Comparison of ENCODE assay signal across 12 cellular contexts in the genomic region with DNA sequence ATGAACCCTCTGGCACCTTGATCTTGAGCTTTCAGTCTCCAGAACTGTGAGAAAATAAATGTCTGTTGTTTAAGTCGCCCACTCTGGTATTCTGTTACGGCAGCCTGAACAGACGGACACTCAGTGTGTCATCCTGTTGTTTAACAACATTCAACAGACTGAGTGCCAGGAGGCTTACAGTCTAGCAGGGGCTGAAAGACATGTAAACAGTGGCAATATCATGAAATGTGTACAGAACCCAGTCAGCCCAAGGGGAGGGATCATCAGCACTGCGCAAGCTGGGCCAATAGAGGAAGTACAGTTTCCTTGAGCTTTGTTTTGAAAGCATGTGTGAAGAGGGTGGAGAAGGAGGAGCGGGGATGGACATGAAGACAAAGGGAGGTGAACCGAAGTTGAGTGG. TPM values are rescaled to one million over a fixed set of nuclear protein-coding genes. Genes with fewer than 3 reads are reported as not detected.
DNase-seq lines count a peak whose midpoint lies in the region; ATAC-seq, FAIRE-seq and TF ChIP-seq lines count a peak whose summit lies in the region.
"Had no signal": no experiment of that assay in that cellular context is flagged by ENCODE, and none has a peak within 500 bp of the region (broad histone marks: within the 10 kb centered on the region; RNA-seq: fewer than 3 reads in every experiment).

No MANE protein-coding gene starts in this region.

- no peak overlapping the region for H3K27ac ChIP-seq in CD4-positive, alpha-beta memory T cell (ENCODE audit: low read depth, low read length)
- no peak overlapping the region for H3K27ac ChIP-seq in naive thymus-derived CD4-positive, alpha-beta T cell (ENCODE audit: low read depth, low read length)
- H3K27ac ChIP-seq: body of pancreas, epithelial cell of prostate had no signal

- CTCF ChIA-PET in CD4-positive, alpha-beta memory T cell (lab: Charles Lee; ENCODE audit: partially characterized antibody), result interaction anchor here (1.1 to 1.7 kb wide), 2 partner anchors 12 to 87 kb away, joined by 3 read pairs; no protein-coding TSS in a partner anchor
- CTCF ChIA-PET in naive thymus-derived CD4-positive, alpha-beta T cell (lab: Charles Lee), result no interaction called here

- peaks cover 40 to 55% (median 43%) of the 10 kb centered on the region in 4 donors for H3K4me1 Mint-ChIP-seq in CD4-positive, alpha-beta memory T cell
- peaks cover 28 to 79% (median 68%) of the 10 kb centered on the region in 7 donors for H3K4me1 Mint-ChIP-seq in naive thymus-derived CD4-positive, alpha-beta T cell

- peak overlapping the region in 6 of 7 donors; percentile 1 to 94 (median 35) for H3K27ac Mint-ChIP-seq in CD4-positive, alpha-beta memory T cell
- peak overlapping the region in 8 of 9 donors; percentile 6 to 75 (median 62) for H3K27ac Mint-ChIP-seq in naive thymus-derived CD4-positive, alpha-beta T cell

- ATAC-seq in naive thymus-derived CD4-positive, alpha-beta T cell, result peak; percentile 69
- ATAC-seq in HG03025 (IDR thresholded peaks at IDR 0.05; ENCODE audit: low FRiP score, unreplicated experiment), result no peak
- ATAC-seq: body of pancreas had no signal

- no peaks in the 10 kb centered on the region for H3K9me3 Mint-ChIP-seq in CD4-positive, alpha-beta memory T cell
- H3K9me3 Mint-ChIP-seq in naive thymus-derived CD4-positive, alpha-beta T cell, result no peaks in the 10 kb centered on the region

- H3K9me3 ChIP-seq in CD4-positive, alpha-beta memory T cell (ENCODE audit: control insufficient read depth in 1 of 2, low read length in 2 of 2), result no peaks in the 10 kb centered on the region
- no peaks in the 10 kb centered on the region for H3K9me3 ChIP-seq in naive thymus-derived CD4-positive, alpha-beta T cell (ENCODE audit: control insufficient read depth in 2 of 3, low read length in 3 of 3)
- H3K9me3 ChIP-seq: body of pancreas had no signal

- FAIRE-seq in bronchial epithelial cell (lab: Jason Lieb, UNC) (peak; percentile 43), H54 (lab: Jason Lieb, UNC) (no peak)
- FAIRE-seq: small intestine had no signal

- POLR2A ChIA-PET in CD4-positive, alpha-beta memory T cell (lab: Charles Lee; ENCODE audit: partially characterized antibody), result interaction anchor here (1.2 to 1.3 kb wide), 2 partner anchors 14 to 164 kb away, joined by 3 to 6 read pairs; a partner anchor contains a TSS
- POLR2A ChIA-PET in naive thymus-derived CD4-positive, alpha-beta T cell (lab: Charles Lee), result interaction anchor here (1.6 kb wide), 1 partner anchor 12 kb away, joined by 5 read pairs; no protein-coding TSS in a partner anchor

- peaks cover 8 to 26% of the 10 kb centered on the region in 2 donors for H3K36me3 Mint-ChIP-seq in CD4-positive, alpha-beta memory T cell
- peaks cover 0 to 38% (median 12%) of the 10 kb centered on the region in 5 donors for H3K36me3 Mint-ChIP-seq in naive thymus-derived CD4-positive, alpha-beta T cell

- no peak for DNase-seq in CD4-positive, alpha-beta memory T cell
- DNase-seq in NCI-H2029 treated with DMSO at 0.1 percent for 48 hours (lab: John Stamatoyannopoulos, UW) (peak; percentile 20), bronchial epithelial cell (ENCODE audit: low read depth) (no peak), H54 (ENCODE audit: insufficient read length, low spot score) (no peak), HT-29 (ENCODE audit: low spot score) (no peak), NCI-H2107 (lab: John Stamatoyannopoulos, UW) (no peak)
- no peak for DNase-seq in naive thymus-derived CD4-positive, alpha-beta T cell
- DNase-seq: small intestine, T1000 had no signal

- H3K36me3 ChIP-seq in CD4-positive, alpha-beta memory T cell (ENCODE audit: insufficient read depth, low read length), result no peaks in the 10 kb centered on the region
- peaks cover 5% of the 10 kb centered on the region for H3K36me3 ChIP-seq in bronchial epithelial cell (ENCODE audit: control insufficient read depth, insufficient read depth, low read length)
- H3K36me3 ChIP-seq in naive thymus-derived CD4-positive, alpha-beta T cell (ENCODE audit: control insufficient read depth in 2 of 3, insufficient read depth in 3 of 3, low read length in 3 of 3), result peaks cover 0 to 13% (median 0%) of the 10 kb centered on the region in 3 experiments

- no peak for TF ChIP-seq CTCF in bronchial epithelial cell (IDR thresholded peaks at IDR 0.05; ENCODE audit: insufficient read depth, low read length, severe bottlenecking)

- TF ChIP-seq POLR2A in H54 (IDR thresholded peaks at IDR 0.05; ENCODE audit: low read depth, low read length), result no peak

- no peak overlapping the region for H3K4me3 ChIP-seq in CD4-positive, alpha-beta memory T cell (ENCODE audit: low read length in 2 of 2)
- no peak overlapping the region for H3K4me3 ChIP-seq in bronchial epithelial cell (ENCODE audit: low read depth, low read length)
- H3K4me3 ChIP-seq in naive thymus-derived CD4-positive, alpha-beta T cell (ENCODE audit: low read length), result no peak overlapping the region
- H3K4me3 ChIP-seq: body of pancreas had no signal

- no peak overlapping the region for H3K4me3 Mint-ChIP-seq in CD4-positive, alpha-beta memory T cell
- H3K4me3 Mint-ChIP-seq in naive thymus-derived CD4-positive, alpha-beta T cell, result peak overlapping the region in 6 of 10 donors; percentile 2 to 37 (median 14)

- peaks cover 10% of the 10 kb centered on the region for H3K4me1 ChIP-seq in CD4-positive, alpha-beta memory T cell (ENCODE audit: insufficient read depth, low read length)
- H3K4me1 ChIP-seq in naive thymus-derived CD4-positive, alpha-beta T cell (ENCODE audit: control insufficient read depth in 2 of 2, insufficient read depth in 2 of 2, low read length in 2 of 2), result peaks cover 0 to 13% of the 10 kb centered on the region in 2 donors
- H3K4me1 ChIP-seq: body of pancreas had no signal

- H3K27me3 ChIP-seq in CD4-positive, alpha-beta memory T cell (ENCODE audit: insufficient read depth, low read length), result no peaks in the 10 kb centered on the region
- H3K27me3 ChIP-seq in bronchial epithelial cell (ENCODE audit: control insufficient read depth, insufficient read depth, low read length), result no peaks in the 10 kb centered on the region
- no peaks in the 10 kb centered on the region for H3K27me3 ChIP-seq in naive thymus-derived CD4-positive, alpha-beta T cell (ENCODE audit: control insufficient read depth in 2 of 2, insufficient read depth in 2 of 2, low read length in 2 of 2)
- H3K27me3 ChIP-seq: body of pancreas had no signal

- intact Hi-C loops in CD4-positive, alpha-beta memory T cell (cut with micrococcal nuclease), result no loop called here
- intact Hi-C loops in naive thymus-derived CD4-positive, alpha-beta T cell (cut with micrococcal nuclease), result no loop called here

- H3K27me3 Mint-ChIP-seq in CD4-positive, alpha-beta memory T cell, result no peaks in the 10 kb centered on the region
- H3K27me3 Mint-ChIP-seq in naive thymus-derived CD4-positive, alpha-beta T cell, result no peaks in the 10 kb centered on the region

RNA-seq across cellular contexts. Expression of a gene that starts 13.6 kb away (rescaled TPM):
- 10 to 100 TPM; 94.6 to 95.9 TPM for total RNA-seq in CD4-positive, alpha-beta memory T cell
- 10 to 100 TPM; 14.1 to 17.8 TPM for polyA plus RNA-seq in CD4-positive, alpha-beta memory T cell
- 28.2 and 35.5 TPM in 2 replicates for total RNA-seq in bronchial epithelial cell
- total RNA-seq in naive thymus-derived CD4-positive, alpha-beta T cell, result 100 to 1,000 TPM in 4 of 5 experiments, 10 to 100 TPM in 1; 54.7 to 118 (median 108) TPM
- 10 to 100 TPM; 16.9 to 22.9 TPM for polyA plus RNA-seq in naive thymus-derived CD4-positive, alpha-beta T cell
- 15.2 and 17.8 TPM in 2 replicates for total RNA-seq in HT-29 (2014; rRNA removed; shearing (Covaris generic))

Comparison
In these comparisons a context has a peak if more than half of its experiments do, and no peak if none do; other contexts are left out.
1. H3K4me3 Mint-ChIP-seq: peak in naive thymus-derived CD4-positive, alpha-beta T cell (6 of 10); none in CD4-positive, alpha-beta memory T cell (0 of 8).